ENCODE assay signal across 1 cellular context in genomic region chr1:26787706-26788514, GRCh38.
TF ChIP-seq lines count a peak whose summit lies in the region.

Gene PIGV, plus strand, starts transcription at chr1:26787950. Its CDS starts 2,866 bp downstream, at chr1:26790816.

TF ChIP-seq in HepG2, 621 proteins besides CTCF, POLR2A, EP300 and RAD21 (continued from another document and continues in another):
- TF ChIP-seq, protein P1, sequence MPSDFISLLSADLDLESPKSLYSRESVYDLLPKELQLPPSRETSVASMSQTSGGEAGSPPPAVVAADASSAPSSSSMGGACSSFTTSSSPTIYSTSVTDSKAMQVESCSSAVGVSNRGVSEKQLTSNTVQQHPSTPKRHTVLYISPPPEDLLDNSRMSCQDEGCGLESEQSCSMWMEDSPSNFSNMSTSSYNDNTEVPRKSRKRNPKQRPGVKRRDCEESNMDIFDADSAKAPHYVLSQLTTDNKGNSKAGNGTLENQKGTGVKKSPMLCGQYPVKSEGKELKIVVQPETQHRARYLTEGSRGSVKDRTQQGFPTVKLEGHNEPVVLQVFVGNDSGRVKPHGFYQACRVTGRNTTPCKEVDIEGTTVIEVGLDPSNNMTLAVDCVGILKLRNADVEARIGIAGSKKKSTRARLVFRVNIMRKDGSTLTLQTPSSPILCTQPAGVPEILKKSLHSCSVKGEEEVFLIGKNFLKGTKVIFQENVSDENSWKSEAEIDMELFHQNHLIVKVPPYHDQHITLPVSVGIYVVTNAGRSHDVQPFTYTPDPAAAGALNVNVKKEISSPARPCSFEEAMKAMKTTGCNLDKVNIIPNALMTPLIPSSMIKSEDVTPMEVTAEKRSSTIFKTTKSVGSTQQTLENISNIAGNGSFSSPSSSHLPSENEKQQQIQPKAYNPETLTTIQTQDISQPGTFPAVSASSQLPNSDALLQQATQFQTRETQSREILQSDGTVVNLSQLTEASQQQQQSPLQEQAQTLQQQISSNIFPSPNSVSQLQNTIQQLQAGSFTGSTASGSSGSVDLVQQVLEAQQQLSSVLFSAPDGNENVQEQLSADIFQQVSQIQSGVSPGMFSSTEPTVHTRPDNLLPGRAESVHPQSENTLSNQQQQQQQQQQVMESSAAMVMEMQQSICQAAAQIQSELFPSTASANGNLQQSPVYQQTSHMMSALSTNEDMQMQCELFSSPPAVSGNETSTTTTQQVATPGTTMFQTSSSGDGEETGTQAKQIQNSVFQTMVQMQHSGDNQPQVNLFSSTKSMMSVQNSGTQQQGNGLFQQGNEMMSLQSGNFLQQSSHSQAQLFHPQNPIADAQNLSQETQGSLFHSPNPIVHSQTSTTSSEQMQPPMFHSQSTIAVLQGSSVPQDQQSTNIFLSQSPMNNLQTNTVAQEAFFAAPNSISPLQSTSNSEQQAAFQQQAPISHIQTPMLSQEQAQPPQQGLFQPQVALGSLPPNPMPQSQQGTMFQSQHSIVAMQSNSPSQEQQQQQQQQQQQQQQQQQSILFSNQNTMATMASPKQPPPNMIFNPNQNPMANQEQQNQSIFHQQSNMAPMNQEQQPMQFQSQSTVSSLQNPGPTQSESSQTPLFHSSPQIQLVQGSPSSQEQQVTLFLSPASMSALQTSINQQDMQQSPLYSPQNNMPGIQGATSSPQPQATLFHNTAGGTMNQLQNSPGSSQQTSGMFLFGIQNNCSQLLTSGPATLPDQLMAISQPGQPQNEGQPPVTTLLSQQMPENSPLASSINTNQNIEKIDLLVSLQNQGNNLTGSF (CRISPR knock-in tag; IDR thresholded peaks at IDR 0.05): no peak; the same call in 1 of the 2 replicates
- no peak; the same call in 1 of the 2 replicates for TF ChIP-seq DNMT1 (CRISPR knock-in tag; IDR thresholded peaks at IDR 0.05)
- TF ChIP-seq ZNF704 (CRISPR knock-in tag; IDR thresholded peaks at IDR 0.05; ENCODE audit: borderline replicate concordance): no peak
- TF ChIP-seq ZNF446 (CRISPR knock-in tag; IDR thresholded peaks at IDR 0.05): 0 out of 2 replicates have a peak, but pooled peaks have one; percentile 39
- no peak for TF ChIP-seq ZNF652 (CRISPR knock-in tag; IDR thresholded peaks at IDR 0.05; ENCODE audit: borderline replicate concordance, low read depth)
- no peak for TF ChIP-seq ZNF737 (CRISPR knock-in tag; IDR thresholded peaks at IDR 0.05; ENCODE audit: borderline replicate concordance)
- TF ChIP-seq, protein P2, sequence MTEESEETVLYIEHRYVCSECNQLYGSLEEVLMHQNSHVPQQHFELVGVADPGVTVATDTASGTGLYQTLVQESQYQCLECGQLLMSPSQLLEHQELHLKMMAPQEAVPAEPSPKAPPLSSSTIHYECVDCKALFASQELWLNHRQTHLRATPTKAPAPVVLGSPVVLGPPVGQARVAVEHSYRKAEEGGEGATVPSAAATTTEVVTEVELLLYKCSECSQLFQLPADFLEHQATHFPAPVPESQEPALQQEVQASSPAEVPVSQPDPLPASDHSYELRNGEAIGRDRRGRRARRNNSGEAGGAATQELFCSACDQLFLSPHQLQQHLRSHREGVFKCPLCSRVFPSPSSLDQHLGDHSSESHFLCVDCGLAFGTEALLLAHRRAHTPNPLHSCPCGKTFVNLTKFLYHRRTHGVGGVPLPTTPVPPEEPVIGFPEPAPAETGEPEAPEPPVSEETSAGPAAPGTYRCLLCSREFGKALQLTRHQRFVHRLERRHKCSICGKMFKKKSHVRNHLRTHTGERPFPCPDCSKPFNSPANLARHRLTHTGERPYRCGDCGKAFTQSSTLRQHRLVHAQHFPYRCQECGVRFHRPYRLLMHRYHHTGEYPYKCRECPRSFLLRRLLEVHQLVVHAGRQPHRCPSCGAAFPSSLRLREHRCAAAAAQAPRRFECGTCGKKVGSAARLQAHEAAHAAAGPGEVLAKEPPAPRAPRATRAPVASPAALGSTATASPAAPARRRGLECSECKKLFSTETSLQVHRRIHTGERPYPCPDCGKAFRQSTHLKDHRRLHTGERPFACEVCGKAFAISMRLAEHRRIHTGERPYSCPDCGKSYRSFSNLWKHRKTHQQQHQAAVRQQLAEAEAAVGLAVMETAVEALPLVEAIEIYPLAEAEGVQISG (CRISPR knock-in tag; IDR thresholded peaks at IDR 0.05): peak; percentile 57
- no peak for TF ChIP-seq ZNF367 (CRISPR knock-in tag; IDR thresholded peaks at IDR 0.05; ENCODE audit: borderline replicate concordance)
- no peak for TF ChIP-seq PCBP2 (optimal IDR thresholded peaks at IDR 0.05; ENCODE audit: low read depth, low read length, poor library complexity, severe bottlenecking)
- no peak for TF ChIP-seq FOXP1 (IDR thresholded peaks at IDR 0.05)
- no peak for TF ChIP-seq FOXP1 (CRISPR knock-in tag; IDR thresholded peaks at IDR 0.05)
- TF ChIP-seq ZNF773 (CRISPR knock-in tag; IDR thresholded peaks at IDR 0.05; ENCODE audit: borderline replicate concordance): no peak
- no peak for TF ChIP-seq ATM (IDR thresholded peaks at IDR 0.05; ENCODE audit: borderline replicate concordance)
- peak; percentile 34 for TF ChIP-seq BRD4 (CRISPR knock-in tag; IDR thresholded peaks at IDR 0.05)
- TF ChIP-seq ZNF839 (CRISPR knock-in tag; IDR thresholded peaks at IDR 0.05; ENCODE audit: borderline replicate concordance): no peak
- peak; percentile 64; the same call in 1 of the 2 replicates for TF ChIP-seq ZSCAN21 (CRISPR knock-in tag; IDR thresholded peaks at IDR 0.05; ENCODE audit: borderline replicate concordance)
- TF ChIP-seq SALL2 (CRISPR knock-in tag; IDR thresholded peaks at IDR 0.05): no peak
- no peak for TF ChIP-seq CSRNP2 (CRISPR knock-in tag; conservative IDR thresholded peaks at IDR 0.05; ENCODE audit: low read depth)
- TF ChIP-seq, protein P3, sequence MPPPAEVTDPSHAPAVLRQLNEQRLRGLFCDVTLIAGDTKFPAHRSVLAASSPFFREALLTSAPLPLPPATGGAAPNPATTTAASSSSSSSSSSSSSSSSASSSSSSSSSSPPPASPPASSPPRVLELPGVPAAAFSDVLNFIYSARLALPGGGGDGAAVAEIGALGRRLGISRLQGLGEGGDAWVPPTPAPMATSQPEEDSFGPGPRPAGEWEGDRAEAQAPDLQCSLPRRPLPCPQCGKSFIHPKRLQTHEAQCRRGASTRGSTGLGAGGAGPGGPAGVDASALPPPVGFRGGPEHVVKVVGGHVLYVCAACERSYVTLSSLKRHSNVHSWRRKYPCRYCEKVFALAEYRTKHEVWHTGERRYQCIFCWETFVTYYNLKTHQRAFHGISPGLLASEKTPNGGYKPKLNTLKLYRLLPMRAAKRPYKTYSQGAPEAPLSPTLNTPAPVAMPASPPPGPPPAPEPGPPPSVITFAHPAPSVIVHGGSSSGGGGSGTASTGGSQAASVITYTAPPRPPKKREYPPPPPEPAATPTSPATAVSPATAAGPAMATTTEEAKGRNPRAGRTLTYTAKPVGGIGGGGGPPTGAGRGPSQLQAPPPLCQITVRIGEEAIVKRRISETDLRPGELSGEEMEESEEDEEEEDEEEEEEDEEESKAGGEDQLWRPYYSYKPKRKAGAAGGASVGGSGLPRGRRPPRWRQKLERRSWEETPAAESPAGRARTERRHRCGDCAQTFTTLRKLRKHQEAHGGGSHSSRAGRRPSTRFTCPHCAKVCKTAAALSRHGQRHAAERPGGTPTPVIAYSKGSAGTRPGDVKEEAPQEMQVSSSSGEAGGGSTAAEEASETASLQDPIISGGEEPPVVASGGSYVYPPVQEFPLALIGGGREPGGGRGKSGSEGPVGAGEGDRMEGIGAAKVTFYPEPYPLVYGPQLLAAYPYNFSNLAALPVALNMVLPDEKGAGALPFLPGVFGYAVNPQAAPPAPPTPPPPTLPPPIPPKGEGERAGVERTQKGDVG (CRISPR knock-in tag; IDR thresholded peaks at IDR 0.05; ENCODE audit: borderline replicate concordance): 0 out of 2 replicates have a peak, but pooled peaks have one; percentile 22
- TF ChIP-seq, protein P4, sequence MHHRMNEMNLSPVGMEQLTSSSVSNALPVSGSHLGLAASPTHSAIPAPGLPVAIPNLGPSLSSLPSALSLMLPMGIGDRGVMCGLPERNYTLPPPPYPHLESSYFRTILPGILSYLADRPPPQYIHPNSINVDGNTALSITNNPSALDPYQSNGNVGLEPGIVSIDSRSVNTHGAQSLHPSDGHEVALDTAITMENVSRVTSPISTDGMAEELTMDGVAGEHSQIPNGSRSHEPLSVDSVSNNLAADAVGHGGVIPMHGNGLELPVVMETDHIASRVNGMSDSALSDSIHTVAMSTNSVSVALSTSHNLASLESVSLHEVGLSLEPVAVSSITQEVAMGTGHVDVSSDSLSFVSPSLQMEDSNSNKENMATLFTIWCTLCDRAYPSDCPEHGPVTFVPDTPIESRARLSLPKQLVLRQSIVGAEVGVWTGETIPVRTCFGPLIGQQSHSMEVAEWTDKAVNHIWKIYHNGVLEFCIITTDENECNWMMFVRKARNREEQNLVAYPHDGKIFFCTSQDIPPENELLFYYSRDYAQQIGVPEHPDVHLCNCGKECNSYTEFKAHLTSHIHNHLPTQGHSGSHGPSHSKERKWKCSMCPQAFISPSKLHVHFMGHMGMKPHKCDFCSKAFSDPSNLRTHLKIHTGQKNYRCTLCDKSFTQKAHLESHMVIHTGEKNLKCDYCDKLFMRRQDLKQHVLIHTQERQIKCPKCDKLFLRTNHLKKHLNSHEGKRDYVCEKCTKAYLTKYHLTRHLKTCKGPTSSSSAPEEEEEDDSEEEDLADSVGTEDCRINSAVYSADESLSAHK (CRISPR knock-in tag; IDR thresholded peaks at IDR 0.05; ENCODE audit: borderline replicate concordance): no peak
- no peak for TF ChIP-seq SYNCRIP (IDR thresholded peaks at IDR 0.05; ENCODE audit: insufficient read depth, low read depth, low read length)
- TF ChIP-seq, protein P5, sequence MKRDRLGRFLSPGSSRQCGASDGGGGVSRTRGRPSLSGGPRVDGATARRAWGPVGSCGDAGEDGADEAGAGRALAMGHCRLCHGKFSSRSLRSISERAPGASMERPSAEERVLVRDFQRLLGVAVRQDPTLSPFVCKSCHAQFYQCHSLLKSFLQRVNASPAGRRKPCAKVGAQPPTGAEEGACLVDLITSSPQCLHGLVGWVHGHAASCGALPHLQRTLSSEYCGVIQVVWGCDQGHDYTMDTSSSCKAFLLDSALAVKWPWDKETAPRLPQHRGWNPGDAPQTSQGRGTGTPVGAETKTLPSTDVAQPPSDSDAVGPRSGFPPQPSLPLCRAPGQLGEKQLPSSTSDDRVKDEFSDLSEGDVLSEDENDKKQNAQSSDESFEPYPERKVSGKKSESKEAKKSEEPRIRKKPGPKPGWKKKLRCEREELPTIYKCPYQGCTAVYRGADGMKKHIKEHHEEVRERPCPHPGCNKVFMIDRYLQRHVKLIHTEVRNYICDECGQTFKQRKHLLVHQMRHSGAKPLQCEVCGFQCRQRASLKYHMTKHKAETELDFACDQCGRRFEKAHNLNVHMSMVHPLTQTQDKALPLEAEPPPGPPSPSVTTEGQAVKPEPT (CRISPR knock-in tag; IDR thresholded peaks at IDR 0.05; ENCODE audit: low read depth): no peak
- TF ChIP-seq SMARCC2 (IDR thresholded peaks at IDR 0.05): no peak
- peak; percentile 59; the same call in 1 of the 2 replicates for TF ChIP-seq ZNF782 (CRISPR knock-in tag; IDR thresholded peaks at IDR 0.05; ENCODE audit: borderline replicate concordance)
- TF ChIP-seq TBX2 (CRISPR knock-in tag; IDR thresholded peaks at IDR 0.05; ENCODE audit: borderline replicate concordance): 0 out of 2 replicates have a peak, but pooled peaks have one; percentile 20
- no peak for TF ChIP-seq TBX3 (IDR thresholded peaks at IDR 0.05; ENCODE audit: borderline replicate concordance)
- TF ChIP-seq GLI4 (CRISPR knock-in tag; IDR thresholded peaks at IDR 0.05; ENCODE audit: borderline replicate concordance): peak; percentile 86; the same call in 1 of the 2 replicates
- TF ChIP-seq ZNF552 (CRISPR knock-in tag; IDR thresholded peaks at IDR 0.05; ENCODE audit: borderline replicate concordance): peak; percentile 45; the same call in 1 of the 2 replicates
- no peak for TF ChIP-seq FOXO4 (CRISPR knock-in tag; conservative IDR thresholded peaks at IDR 0.05)
- TF ChIP-seq IKZF5 (CRISPR knock-in tag; IDR thresholded peaks at IDR 0.05): 0 out of 2 replicates have a peak, but pooled peaks have one; percentile 17
- TF ChIP-seq ZNF567 (CRISPR knock-in tag; IDR thresholded peaks at IDR 0.05; ENCODE audit: borderline replicate concordance): no peak; the same call in 1 of the 2 replicates
- TF ChIP-seq ZNF550 (CRISPR knock-in tag; IDR thresholded peaks at IDR 0.05; ENCODE audit: borderline replicate concordance): no peak
